ENCODE assay signal across 19 cellular contexts in genomic region chr5:53884411-53884810, GRCh38.
DNase-seq lines count a peak whose midpoint lies in the region; ATAC-seq, FAIRE-seq and TF ChIP-seq lines count a peak whose summit lies in the region.
"Had no signal": no experiment of that assay in that cellular context is flagged by ENCODE, and none has a peak within 500 bp of the region (broad histone marks: within the 10 kb centered on the region; RNA-seq: fewer than 3 reads in every experiment).

No MANE protein-coding gene starts in this region.

- H3K9ac ChIP-seq in DND-41 (ENCODE audit: low read depth, low read length) (no peak overlapping the region), HUES48 (ENCODE audit: low read depth, low read length) (no peak overlapping the region)

- no peaks in the 10 kb centered on the region for H3K79me2 ChIP-seq in DND-41 (ENCODE audit: insufficient read depth, low read length)

- H3K27me3 ChIP-seq in DND-41 (ENCODE audit: insufficient read depth, low read length, poor library complexity) (no peaks in the 10 kb centered on the region), HUES48 (ENCODE audit: control insufficient read depth, insufficient read depth, low read length) (no peaks in the 10 kb centered on the region), Panc1 (ENCODE audit: control insufficient read depth, insufficient read depth, low read length) (no peaks in the 10 kb centered on the region; the same call in 1 of the 2 replicates), right lobe of liver (no peaks in the 10 kb centered on the region)
- H3K27me3 ChIP-seq: thyroid gland had no signal

- H3K4me1 ChIP-seq in DND-41 (ENCODE audit: insufficient read depth, low read length): peaks cover 11% of the 10 kb centered on the region
- H3K4me1 ChIP-seq in HUES48 (ENCODE audit: control insufficient read depth, insufficient read depth, low read length): peaks cover 51% of the 10 kb centered on the region
- no peaks in the 10 kb centered on the region for H3K4me1 ChIP-seq in Panc1 (ENCODE audit: control insufficient read depth, insufficient read depth, low read length)
- no peaks in the 10 kb centered on the region for H3K4me1 ChIP-seq in right lobe of liver
- H3K4me1 ChIP-seq: left ventricle myocardium inferior, thyroid gland had no signal

- CTCF ChIA-PET in Panc1 (lab: Charles Lee): no interaction called here

- no peak for FAIRE-seq in RCC 7860 (lab: Jason Lieb, UNC)

- peak; percentile 95 for ATAC-seq in DND-41 (ENCODE audit: insufficient read depth, low read depth)
- ATAC-seq in Panc1: no peak
- no peak for ATAC-seq in right lobe of liver
- ATAC-seq: CD8-positive, alpha-beta T cell had no signal

- no peaks in the 10 kb centered on the region for H3K36me3 ChIP-seq in DND-41 (ENCODE audit: insufficient read depth, low read length)
- H3K36me3 ChIP-seq in HUES48 (ENCODE audit: control insufficient read depth, insufficient read depth, low read length): no peaks in the 10 kb centered on the region
- H3K36me3 ChIP-seq in Panc1 (ENCODE audit: control insufficient read depth, insufficient read depth, low read length): no peaks in the 10 kb centered on the region
- H3K36me3 ChIP-seq in right lobe of liver: no peaks in the 10 kb centered on the region
- H3K36me3 ChIP-seq: thyroid gland had no signal

- H3K4me2 ChIP-seq in DND-41 (ENCODE audit: insufficient read depth, low read length): peak overlapping the region; percentile 27

- H3K4me3 ChIP-seq in DND-41 (ENCODE audit: low read depth in 1 of 2, low read length in 2 of 2): no peak overlapping the region
- no peak overlapping the region for H3K4me3 ChIP-seq in HUES48 (ENCODE audit: low read depth, low read length)
- no peak overlapping the region for H3K4me3 ChIP-seq in Panc1 (ENCODE audit: low read depth in 2 of 2, low read length in 2 of 2)
- H3K4me3 ChIP-seq in right lobe of liver: no peak overlapping the region
- H3K4me3 ChIP-seq: left ventricle myocardium inferior, thyroid gland had no signal

- in situ Hi-C loops in Panc1 (cut with HindIII; ENCODE audit: low pct_unique_long_range_greater_than_20kb, low sequenced_read_pairs): no loop called here

- 79% methylated on average over 14 of the region's 14 CpGs for WGBS in right lobe of liver (ENCODE audit: insufficient coverage, low coverage, low lambda C conversion rate, missing lambda C conversion rate)

- BruUV-seq in Panc1 (replicated peaks; lab: Mats Ljungman, UMichigan): TSS peak; percentile 57

- peak overlapping the region; percentile 40; the same call in 1 of the 2 replicates for H3K27ac ChIP-seq in DND-41 (ENCODE audit: low read length)
- H3K27ac ChIP-seq in HUES48 (ENCODE audit: low read depth, low read length): peak overlapping the region; percentile 80
- no peak overlapping the region for H3K27ac ChIP-seq in Panc1 (ENCODE audit: low read length)
- H3K27ac ChIP-seq in right lobe of liver: no peak overlapping the region
- H3K27ac ChIP-seq: left ventricle myocardium inferior, thyroid gland had no signal

- TF ChIP-seq CTCF in DND-41 (IDR thresholded peaks at IDR 0.05; ENCODE audit: borderline replicate concordance, extremely low read depth, low read length, poor library complexity, severe bottlenecking): no peak
- TF ChIP-seq CTCF in Panc1 (IDR thresholded peaks at IDR 0.05): no peak
- TF ChIP-seq CTCF in right lobe of liver (IDR thresholded peaks at IDR 0.05): no peak

- intact Hi-C loops in Panc1 (cut with micrococcal nuclease; ENCODE audit: unreplicated experiment): loop anchor here (10.0 kb wide), 1 partner anchor 400 kb away; the partner anchor contains the start of gene FST
- intact Hi-C loops in right lobe of liver (cut with DNase I): no loop called here

- H4K20me1 ChIP-seq in DND-41 (ENCODE audit: insufficient read depth, low read length): no peaks in the 10 kb centered on the region

- POLR2A ChIA-PET in Panc1 (lab: Charles Lee): no interaction called here

- H3K9me3 ChIP-seq in DND-41 (ENCODE audit: insufficient read depth, low read length, severe bottlenecking) (no peaks in the 10 kb centered on the region), HUES48 (ENCODE audit: control insufficient read depth, insufficient read depth, low read length) (no peaks in the 10 kb centered on the region), Panc1 (ENCODE audit: control insufficient read depth, insufficient read depth, low read depth, low read length) (no peaks in the 10 kb centered on the region), right lobe of liver (no peaks in the 10 kb centered on the region)
- H3K9me3 ChIP-seq: left ventricle myocardium inferior, thyroid gland had no signal

- peak; percentile 53 for DNase-seq in DND-41
- DNase-seq in Panc1 (ENCODE audit: low read depth, low spot score): no peak
- DNase-seq in myocyte (ENCODE audit: low read depth): peak; percentile 49
- no peak for DNase-seq in cortex of kidney (lab: John Stamatoyannopoulos, UW)
- DNase-seq in right lobe of liver: no peak
- no peak for DNase-seq in occipital lobe (lab: John Stamatoyannopoulos, UW)
- no peak for DNase-seq in RCC 7860 (ENCODE audit: low spot score)
- DNase-seq: activated CD4-positive, alpha-beta T cell treated with anti-CD3 and anti-CD28 coated beads, Interleukin-2, amount 50 U/mL, for 48 hours; activated naive CD4-positive, alpha-beta T cell treated with anti-CD3 and anti-CD28 coated beads, Interleukin-2, amount 10 ng/mL, durations not matched to agents 7 days and 5 days; activated T-cell treated with anti-CD3 and anti-CD28 coated beads, Interleukin-2, amount 50 U/mL, for 1 hour; CD8-positive, alpha-beta T cell; effector memory CD4-positive, alpha-beta T cell; HFFc6; left ventricle myocardium inferior; NCI-H187 treated with DMSO at 0.1 percent for 48 hours; nucleus accumbens; SW 1271; thyroid gland had no signal

- no peak for TF ChIP-seq POLR2A in right lobe of liver (IDR thresholded peaks at IDR 0.05)

- H2AFZ ChIP-seq in DND-41 (ENCODE audit: low read depth, low read length): no peak overlapping the region

Comparison
In these comparisons a context has a peak if more than half of its experiments do, and no peak if none do; other contexts are left out.
1. DNase-seq: peak in DND-41 (single experiment) and myocyte (single experiment); none in Panc1 (single experiment), cortex of kidney (single experiment), right lobe of liver (0 of 3), occipital lobe (single experiment) and RCC 7860 (single experiment).
2. H3K27ac ChIP-seq: peak in DND-41 (single experiment) and HUES48 (single experiment); none in Panc1 (single experiment) and right lobe of liver (0 of 3).